Comparison of ENCODE assay signal across 3 cellular contexts in the genomic region with DNA sequence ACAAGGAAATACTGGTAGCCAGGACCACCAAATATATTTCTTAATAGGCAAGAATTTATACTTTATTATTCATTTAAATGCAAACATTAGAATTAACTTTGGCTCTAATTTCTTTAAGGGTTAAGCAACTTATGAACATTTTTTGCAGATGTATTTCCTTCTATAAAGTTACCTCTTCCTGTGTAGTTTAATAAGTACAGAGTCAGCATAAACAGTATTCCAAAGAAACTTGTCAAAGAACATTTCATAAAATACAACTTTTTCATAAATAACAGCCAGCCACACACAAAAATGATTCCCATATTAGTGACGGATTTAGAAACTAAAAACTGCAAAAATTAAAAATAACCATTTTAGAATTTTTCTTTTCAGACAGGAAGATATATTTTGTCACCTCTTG.
A peak's percentile ranks its signal among the peaks of the same experiment; 100 is the strongest.
TF ChIP-seq lines count a peak whose summit lies in the region.

No MANE protein-coding gene starts in this region.

TF ChIP-seq in A549, 52 proteins besides CTCF, POLR2A, EP300 and RAD21:
- no peak for TF ChIP-seq CBX8 (IDR thresholded peaks at IDR 0.05)
- no peak for TF ChIP-seq ZC3H11A (IDR thresholded peaks at IDR 0.05)
- no peak for TF ChIP-seq ZNF302 (CRISPR knock-in tag; IDR thresholded peaks at IDR 0.05)
- peak; percentile 64 for TF ChIP-seq MAFK (IDR thresholded peaks at IDR 0.05; ENCODE audit: partially characterized antibody)

TF ChIP-seq in IMR-90, 13 proteins besides CTCF, POLR2A, EP300 and RAD21:
- TF ChIP-seq NFE2L2 (IDR thresholded peaks at IDR 0.05; ENCODE audit: low read depth, low read length) (no peak), MAZ (IDR thresholded peaks at IDR 0.05; ENCODE audit: borderline replicate concordance, low read depth, low read length) (no peak), MXI1 (IDR thresholded peaks at IDR 0.05; ENCODE audit: borderline replicate concordance, low read depth, low read length) (no peak), SMC3 (IDR thresholded peaks at IDR 0.05; ENCODE audit: low read depth, low read length) (no peak), MAFK (IDR thresholded peaks at IDR 0.05; ENCODE audit: low read depth, low read length) (peak; percentile 65)
- TF ChIP-seq, protein P1, sequence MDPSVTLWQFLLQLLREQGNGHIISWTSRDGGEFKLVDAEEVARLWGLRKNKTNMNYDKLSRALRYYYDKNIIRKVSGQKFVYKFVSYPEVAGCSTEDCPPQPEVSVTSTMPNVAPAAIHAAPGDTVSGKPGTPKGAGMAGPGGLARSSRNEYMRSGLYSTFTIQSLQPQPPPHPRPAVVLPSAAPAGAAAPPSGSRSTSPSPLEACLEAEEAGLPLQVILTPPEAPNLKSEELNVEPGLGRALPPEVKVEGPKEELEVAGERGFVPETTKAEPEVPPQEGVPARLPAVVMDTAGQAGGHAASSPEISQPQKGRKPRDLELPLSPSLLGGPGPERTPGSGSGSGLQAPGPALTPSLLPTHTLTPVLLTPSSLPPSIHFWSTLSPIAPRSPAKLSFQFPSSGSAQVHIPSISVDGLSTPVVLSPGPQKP (IDR thresholded peaks at IDR 0.05; ENCODE audit: borderline replicate concordance, low read depth, low read length): no peak

TF ChIP-seq in K562, 482 proteins besides CTCF, POLR2A, EP300 and RAD21:
- 0 out of 2 replicates have a peak, but pooled peaks have one; percentile 19 for TF ChIP-seq ZNF316 (IDR thresholded peaks at IDR 0.05)
- no peak for TF ChIP-seq MAFK (IDR thresholded peaks at IDR 0.05; ENCODE audit: low read length)
TF ChIP-seq in K562: peak in this region for 1.
